ENCODE assay signal across 1 cellular context in genomic region chr2:171416009-171416926, GRCh38.
TF ChIP-seq lines count a peak whose summit lies in the region.

No MANE protein-coding gene starts in this region.

TF ChIP-seq in HepG2, 621 proteins besides CTCF, POLR2A, EP300 and RAD21 (continued from another document and continues in another):
- TF ChIP-seq MED1 (CRISPR knock-in tag; IDR thresholded peaks at IDR 0.05) (0 out of 2 replicates have a peak, but pooled peaks have one; percentile 14), TARDBP (CRISPR knock-in tag; IDR thresholded peaks at IDR 0.05) (no peak), KMT2B (CRISPR knock-in tag; IDR thresholded peaks at IDR 0.05) (peak; percentile 58), ZGPAT (CRISPR knock-in tag; IDR thresholded peaks at IDR 0.05) (peak; percentile 62; the same call in 1 of the 2 replicates), ZBTB20 (CRISPR knock-in tag; IDR thresholded peaks at IDR 0.05; ENCODE audit: borderline replicate concordance, low read depth) (no peak), ZZZ3 (CRISPR knock-in tag; IDR thresholded peaks at IDR 0.05; ENCODE audit: borderline replicate concordance) (no peak), ZNF225 (CRISPR knock-in tag; IDR thresholded peaks at IDR 0.05) (no peak), ZNF607 (CRISPR knock-in tag; IDR thresholded peaks at IDR 0.05; ENCODE audit: borderline replicate concordance) (no peak), ZNF343 (CRISPR knock-in tag; IDR thresholded peaks at IDR 0.05) (0 out of 2 replicates have a peak, but pooled peaks have one; percentile 33), CBFB (CRISPR knock-in tag; IDR thresholded peaks at IDR 0.05) (no peak), RXRB (CRISPR knock-in tag; IDR thresholded peaks at IDR 0.05; ENCODE audit: borderline replicate concordance) (peak; percentile 53; the same call in 1 of the 2 replicates), IKZF1 (IDR thresholded peaks at IDR 0.05) (no peak), ZNF781 (CRISPR knock-in tag; IDR thresholded peaks at IDR 0.05; ENCODE audit: borderline replicate concordance, not compliant biosample characterization) (no peak), MLLT10 (CRISPR knock-in tag; IDR thresholded peaks at IDR 0.05) (no peak), MTA1 (CRISPR knock-in tag; IDR thresholded peaks at IDR 0.05; ENCODE audit: borderline replicate concordance) (no peak), MIER2 (CRISPR knock-in tag; IDR thresholded peaks at IDR 0.05) (peak; percentile 53; the same call in 1 of the 2 replicates), ZNF367 (CRISPR knock-in tag; IDR thresholded peaks at IDR 0.05; ENCODE audit: borderline replicate concordance) (no peak), TFAP4 (IDR thresholded peaks at IDR 0.05; ENCODE audit: borderline replicate concordance, low read depth) (peak; percentile 20; the same call in 1 of the 2 replicates), BATF2 (CRISPR knock-in tag; IDR thresholded peaks at IDR 0.05) (no peak), ZBTB38 (CRISPR knock-in tag; IDR thresholded peaks at IDR 0.05) (0 out of 2 replicates have a peak, but pooled peaks have one; percentile 24), ZMYM4 (CRISPR knock-in tag; IDR thresholded peaks at IDR 0.05) (peak; percentile 88), ZNF878 (CRISPR knock-in tag; IDR thresholded peaks at IDR 0.05) (no peak), RXRA (CRISPR knock-in tag; IDR thresholded peaks at IDR 0.05) (no peak; the same call in 1 of the 2 replicates), KDM2A (CRISPR knock-in tag; IDR thresholded peaks at IDR 0.05; ENCODE audit: borderline replicate concordance, low read depth) (peak; percentile 65), ZNF501 (CRISPR knock-in tag; IDR thresholded peaks at IDR 0.05) (peak; percentile 69; the same call in 1 of the 2 replicates), CBX5 (CRISPR knock-in tag; IDR thresholded peaks at IDR 0.05; ENCODE audit: borderline replicate concordance) (0 out of 2 replicates have a peak, but pooled peaks have one; percentile 47), TBP (CRISPR knock-in tag; IDR thresholded peaks at IDR 0.05) (no peak), BORCS8-MEF2B (CRISPR knock-in tag; IDR thresholded peaks at IDR 0.05) (0 out of 2 replicates have a peak, but pooled peaks have one; percentile 35), ZNF891 (CRISPR knock-in tag; IDR thresholded peaks at IDR 0.05) (no peak)
- TF ChIP-seq, protein P1, sequence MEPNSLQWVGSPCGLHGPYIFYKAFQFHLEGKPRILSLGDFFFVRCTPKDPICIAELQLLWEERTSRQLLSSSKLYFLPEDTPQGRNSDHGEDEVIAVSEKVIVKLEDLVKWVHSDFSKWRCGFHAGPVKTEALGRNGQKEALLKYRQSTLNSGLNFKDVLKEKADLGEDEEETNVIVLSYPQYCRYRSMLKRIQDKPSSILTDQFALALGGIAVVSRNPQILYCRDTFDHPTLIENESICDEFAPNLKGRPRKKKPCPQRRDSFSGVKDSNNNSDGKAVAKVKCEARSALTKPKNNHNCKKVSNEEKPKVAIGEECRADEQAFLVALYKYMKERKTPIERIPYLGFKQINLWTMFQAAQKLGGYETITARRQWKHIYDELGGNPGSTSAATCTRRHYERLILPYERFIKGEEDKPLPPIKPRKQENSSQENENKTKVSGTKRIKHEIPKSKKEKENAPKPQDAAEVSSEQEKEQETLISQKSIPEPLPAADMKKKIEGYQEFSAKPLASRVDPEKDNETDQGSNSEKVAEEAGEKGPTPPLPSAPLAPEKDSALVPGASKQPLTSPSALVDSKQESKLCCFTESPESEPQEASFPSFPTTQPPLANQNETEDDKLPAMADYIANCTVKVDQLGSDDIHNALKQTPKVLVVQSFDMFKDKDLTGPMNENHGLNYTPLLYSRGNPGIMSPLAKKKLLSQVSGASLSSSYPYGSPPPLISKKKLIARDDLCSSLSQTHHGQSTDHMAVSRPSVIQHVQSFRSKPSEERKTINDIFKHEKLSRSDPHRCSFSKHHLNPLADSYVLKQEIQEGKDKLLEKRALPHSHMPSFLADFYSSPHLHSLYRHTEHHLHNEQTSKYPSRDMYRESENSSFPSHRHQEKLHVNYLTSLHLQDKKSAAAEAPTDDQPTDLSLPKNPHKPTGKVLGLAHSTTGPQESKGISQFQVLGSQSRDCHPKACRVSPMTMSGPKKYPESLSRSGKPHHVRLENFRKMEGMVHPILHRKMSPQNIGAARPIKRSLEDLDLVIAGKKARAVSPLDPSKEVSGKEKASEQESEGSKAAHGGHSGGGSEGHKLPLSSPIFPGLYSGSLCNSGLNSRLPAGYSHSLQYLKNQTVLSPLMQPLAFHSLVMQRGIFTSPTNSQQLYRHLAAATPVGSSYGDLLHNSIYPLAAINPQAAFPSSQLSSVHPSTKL (CRISPR knock-in tag; IDR thresholded peaks at IDR 0.05), result peak; percentile 69
- TF ChIP-seq, protein P2, sequence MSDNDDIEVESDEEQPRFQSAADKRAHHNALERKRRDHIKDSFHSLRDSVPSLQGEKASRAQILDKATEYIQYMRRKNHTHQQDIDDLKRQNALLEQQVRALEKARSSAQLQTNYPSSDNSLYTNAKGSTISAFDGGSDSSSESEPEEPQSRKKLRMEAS (IDR thresholded peaks at IDR 0.05), result no peak; the same call in 1 of the 2 replicates
- TF ChIP-seq, protein P3, sequence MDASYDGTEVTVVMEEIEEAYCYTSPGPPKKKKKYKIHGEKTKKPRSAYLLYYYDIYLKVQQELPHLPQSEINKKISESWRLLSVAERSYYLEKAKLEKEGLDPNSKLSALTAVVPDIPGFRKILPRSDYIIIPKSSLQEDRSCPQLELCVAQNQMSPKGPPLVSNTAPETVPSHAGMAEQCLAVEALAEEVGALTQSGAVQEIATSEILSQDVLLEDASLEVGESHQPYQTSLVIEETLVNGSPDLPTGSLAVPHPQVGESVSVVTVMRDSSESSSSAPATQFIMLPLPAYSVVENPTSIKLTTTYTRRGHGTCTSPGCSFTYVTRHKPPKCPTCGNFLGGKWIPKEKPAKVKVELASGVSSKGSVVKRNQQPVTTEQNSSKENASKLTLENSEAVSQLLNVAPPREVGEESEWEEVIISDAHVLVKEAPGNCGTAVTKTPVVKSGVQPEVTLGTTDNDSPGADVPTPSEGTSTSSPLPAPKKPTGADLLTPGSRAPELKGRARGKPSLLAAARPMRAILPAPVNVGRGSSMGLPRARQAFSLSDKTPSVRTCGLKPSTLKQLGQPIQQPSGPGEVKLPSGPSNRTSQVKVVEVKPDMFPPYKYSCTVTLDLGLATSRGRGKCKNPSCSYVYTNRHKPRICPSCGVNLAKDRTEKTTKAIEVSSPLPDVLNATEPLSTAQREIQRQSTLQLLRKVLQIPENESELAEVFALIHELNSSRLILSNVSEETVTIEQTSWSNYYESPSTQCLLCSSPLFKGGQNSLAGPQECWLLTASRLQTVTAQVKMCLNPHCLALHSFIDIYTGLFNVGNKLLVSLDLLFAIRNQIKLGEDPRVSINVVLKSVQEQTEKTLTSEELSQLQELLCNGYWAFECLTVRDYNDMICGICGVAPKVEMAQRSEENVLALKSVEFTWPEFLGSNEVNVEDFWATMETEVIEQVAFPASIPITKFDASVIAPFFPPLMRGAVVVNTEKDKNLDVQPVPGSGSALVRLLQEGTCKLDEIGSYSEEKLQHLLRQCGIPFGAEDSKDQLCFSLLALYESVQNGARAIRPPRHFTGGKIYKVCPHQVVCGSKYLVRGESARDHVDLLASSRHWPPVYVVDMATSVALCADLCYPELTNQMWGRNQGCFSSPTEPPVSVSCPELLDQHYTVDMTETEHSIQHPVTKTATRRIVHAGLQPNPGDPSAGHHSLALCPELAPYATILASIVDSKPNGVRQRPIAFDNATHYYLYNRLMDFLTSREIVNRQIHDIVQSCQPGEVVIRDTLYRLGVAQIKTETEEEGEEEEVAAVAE (CRISPR knock-in tag; IDR thresholded peaks at IDR 0.05; ENCODE audit: borderline replicate concordance), result peak; percentile 58; the same call in 1 of the 2 replicates
- TF ChIP-seq, protein P4, sequence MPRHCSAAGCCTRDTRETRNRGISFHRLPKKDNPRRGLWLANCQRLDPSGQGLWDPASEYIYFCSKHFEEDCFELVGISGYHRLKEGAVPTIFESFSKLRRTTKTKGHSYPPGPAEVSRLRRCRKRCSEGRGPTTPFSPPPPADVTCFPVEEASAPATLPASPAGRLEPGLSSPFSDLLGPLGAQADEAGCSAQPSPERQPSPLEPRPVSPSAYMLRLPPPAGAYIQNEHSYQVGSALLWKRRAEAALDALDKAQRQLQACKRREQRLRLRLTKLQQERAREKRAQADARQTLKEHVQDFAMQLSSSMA (CRISPR knock-in tag; IDR thresholded peaks at IDR 0.05), result no peak
- TF ChIP-seq, protein P5, sequence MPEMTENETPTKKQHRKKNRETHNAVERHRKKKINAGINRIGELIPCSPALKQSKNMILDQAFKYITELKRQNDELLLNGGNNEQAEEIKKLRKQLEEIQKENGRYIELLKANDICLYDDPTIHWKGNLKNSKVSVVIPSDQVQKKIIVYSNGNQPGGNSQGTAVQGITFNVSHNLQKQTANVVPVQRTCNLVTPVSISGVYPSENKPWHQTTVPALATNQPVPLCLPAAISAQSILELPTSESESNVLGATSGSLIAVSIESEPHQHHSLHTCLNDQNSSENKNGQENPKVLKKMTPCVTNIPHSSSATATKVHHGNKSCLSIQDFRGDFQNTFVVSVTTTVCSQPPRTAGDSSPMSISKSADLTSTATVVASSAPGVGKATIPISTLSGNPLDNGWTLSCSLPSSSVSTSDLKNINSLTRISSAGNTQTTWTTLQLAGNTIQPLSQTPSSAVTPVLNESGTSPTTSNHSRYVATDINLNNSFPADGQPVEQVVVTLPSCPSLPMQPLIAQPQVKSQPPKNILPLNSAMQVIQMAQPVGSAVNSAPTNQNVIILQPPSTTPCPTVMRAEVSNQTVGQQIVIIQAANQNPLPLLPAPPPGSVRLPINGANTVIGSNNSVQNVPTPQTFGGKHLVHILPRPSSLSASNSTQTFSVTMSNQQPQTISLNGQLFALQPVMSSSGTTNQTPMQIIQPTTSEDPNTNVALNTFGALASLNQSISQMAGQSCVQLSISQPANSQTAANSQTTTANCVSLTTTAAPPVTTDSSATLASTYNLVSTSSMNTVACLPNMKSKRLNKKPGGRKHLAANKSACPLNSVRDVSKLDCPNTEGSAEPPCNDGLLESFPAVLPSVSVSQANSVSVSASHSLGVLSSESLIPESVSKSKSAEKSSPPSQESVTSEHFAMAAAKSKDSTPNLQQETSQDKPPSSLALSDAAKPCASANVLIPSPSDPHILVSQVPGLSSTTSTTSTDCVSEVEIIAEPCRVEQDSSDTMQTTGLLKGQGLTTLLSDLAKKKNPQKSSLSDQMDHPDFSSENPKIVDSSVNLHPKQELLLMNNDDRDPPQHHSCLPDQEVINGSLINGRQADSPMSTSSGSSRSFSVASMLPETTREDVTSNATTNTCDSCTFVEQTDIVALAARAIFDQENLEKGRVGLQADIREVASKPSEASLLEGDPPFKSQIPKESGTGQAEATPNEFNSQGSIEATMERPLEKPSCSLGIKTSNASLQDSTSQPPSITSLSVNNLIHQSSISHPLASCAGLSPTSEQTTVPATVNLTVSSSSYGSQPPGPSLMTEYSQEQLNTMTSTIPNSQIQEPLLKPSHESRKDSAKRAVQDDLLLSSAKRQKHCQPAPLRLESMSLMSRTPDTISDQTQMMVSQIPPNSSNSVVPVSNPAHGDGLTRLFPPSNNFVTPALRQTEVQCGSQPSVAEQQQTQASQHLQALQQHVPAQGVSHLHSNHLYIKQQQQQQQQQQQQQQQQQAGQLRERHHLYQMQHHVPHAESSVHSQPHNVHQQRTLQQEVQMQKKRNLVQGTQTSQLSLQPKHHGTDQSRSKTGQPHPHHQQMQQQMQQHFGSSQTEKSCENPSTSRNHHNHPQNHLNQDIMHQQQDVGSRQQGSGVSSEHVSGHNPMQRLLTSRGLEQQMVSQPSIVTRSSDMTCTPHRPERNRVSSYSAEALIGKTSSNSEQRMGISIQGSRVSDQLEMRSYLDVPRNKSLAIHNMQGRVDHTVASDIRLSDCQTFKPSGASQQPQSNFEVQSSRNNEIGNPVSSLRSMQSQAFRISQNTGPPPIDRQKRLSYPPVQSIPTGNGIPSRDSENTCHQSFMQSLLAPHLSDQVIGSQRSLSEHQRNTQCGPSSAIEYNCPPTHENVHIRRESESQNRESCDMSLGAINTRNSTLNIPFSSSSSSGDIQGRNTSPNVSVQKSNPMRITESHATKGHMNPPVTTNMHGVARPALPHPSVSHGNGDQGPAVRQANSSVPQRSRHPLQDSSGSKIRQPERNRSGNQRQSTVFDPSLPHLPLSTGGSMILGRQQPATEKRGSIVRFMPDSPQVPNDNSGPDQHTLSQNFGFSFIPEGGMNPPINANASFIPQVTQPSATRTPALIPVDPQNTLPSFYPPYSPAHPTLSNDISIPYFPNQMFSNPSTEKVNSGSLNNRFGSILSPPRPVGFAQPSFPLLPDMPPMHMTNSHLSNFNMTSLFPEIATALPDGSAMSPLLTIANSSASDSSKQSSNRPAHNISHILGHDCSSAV (CRISPR knock-in tag; IDR thresholded peaks at IDR 0.05; ENCODE audit: borderline replicate concordance), result no peak
- TF ChIP-seq, protein P6, sequence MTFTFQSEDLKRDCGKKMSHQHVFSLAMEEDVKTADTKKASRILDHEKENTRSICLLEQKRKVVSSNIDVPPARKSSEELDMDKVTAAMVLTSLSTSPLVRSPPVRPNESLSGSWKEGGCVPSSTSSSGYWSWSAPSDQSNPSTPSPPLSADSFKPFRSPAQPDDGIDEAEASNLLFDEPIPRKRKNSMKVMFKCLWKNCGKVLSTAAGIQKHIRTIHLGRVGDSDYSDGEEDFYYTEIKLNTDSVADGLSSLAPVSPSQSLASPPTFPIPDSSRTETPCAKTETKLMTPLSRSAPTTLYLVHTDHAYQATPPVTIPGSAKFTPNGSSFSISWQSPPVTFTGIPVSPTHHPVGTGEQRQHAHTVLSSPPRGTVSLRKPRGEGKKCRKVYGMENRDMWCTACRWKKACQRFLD (CRISPR knock-in tag; IDR thresholded peaks at IDR 0.05; ENCODE audit: borderline replicate concordance), result no peak
